Comparison of ENCODE assay signal across 9 cellular contexts in the genomic region with DNA sequence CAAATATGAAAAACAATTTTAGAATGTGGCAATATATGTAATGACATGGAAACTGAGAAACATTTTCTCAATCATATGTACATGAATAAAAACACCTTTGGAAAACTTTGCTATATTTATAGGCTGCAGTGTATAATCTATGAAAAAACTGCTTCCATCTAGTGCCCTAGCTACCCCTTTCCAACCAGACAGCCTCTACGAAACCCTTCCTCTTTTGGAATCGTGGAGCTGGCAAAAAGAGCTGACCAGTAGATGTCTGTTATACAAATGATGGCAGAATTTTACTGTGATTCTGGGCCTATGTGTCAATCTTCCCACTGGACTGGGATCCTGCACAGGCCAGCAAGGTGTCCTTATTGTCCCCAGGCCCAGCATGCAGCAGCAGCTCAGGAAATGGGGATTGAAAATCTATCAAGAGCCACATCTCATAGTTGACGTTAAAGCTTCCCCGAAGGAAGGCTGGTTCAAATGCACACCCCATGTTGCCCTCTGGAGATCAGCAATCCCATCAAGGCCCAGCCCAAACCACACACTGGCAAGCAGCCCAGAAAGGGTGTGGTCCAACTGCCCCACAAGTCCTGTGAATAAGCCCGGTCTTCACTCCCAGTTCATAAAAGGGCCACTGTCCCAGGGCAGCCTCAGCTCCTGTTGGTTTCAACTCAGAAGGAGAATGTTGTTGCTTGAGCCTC. TPM values are rescaled to one million over a fixed set of nuclear protein-coding genes. Genes with fewer than 3 reads are reported as not detected.
DNase-seq lines count a peak whose midpoint lies in the region; ATAC-seq and TF ChIP-seq lines count a peak whose summit lies in the region.
"Had no signal": no experiment of that assay in that cellular context is flagged by ENCODE, and none has a peak within 500 bp of the region (broad histone marks: within the 10 kb centered on the region; RNA-seq: fewer than 3 reads in every experiment).

No MANE protein-coding gene starts in this region.

- TF ChIP-seq CTCF in coronary artery (IDR thresholded peaks at IDR 0.05) (no peak), vagina (IDR thresholded peaks at IDR 0.05) (no peak)

- H3K27ac Mint-ChIP-seq in T-helper 2 cell treated with Interferon-gamma antibody and Interleukin-4, amounts not matched to agents 5 μg/mL and 100 μg/mL, for 36 hours: no peak overlapping the region

- H3K36me3 Mint-ChIP-seq in T-helper 2 cell treated with Interferon-gamma antibody and Interleukin-4, amounts not matched to agents 5 μg/mL and 100 μg/mL, for 36 hours (ENCODE audit: low read depth): no peaks in the 10 kb centered on the region
- H3K36me3 Mint-ChIP-seq: naive B cell had no signal

- no peaks in the 10 kb centered on the region for H3K36me3 ChIP-seq in vagina

- H3K4me3 ChIP-seq in coronary artery (peak overlapping the region; percentile 38), vagina (no peak overlapping the region)

- ATAC-seq in HG02852 (IDR thresholded peaks at IDR 0.05; ENCODE audit: unreplicated experiment): no peak

- H3K27me3 Mint-ChIP-seq in T-helper 2 cell treated with Interferon-gamma antibody and Interleukin-4, amounts not matched to agents 5 μg/mL and 100 μg/mL, for 36 hours (ENCODE audit: low read depth): peaks cover 9% of the 10 kb centered on the region

- peak; percentile 96 for DNase-seq in EH (ENCODE audit: low read depth)
- peak; percentile 95 for DNase-seq in NCI-H460 (ENCODE audit: extremely low read depth, low read depth)
- DNase-seq in coronary artery (ENCODE audit: low spot score): peak; percentile 82
- DNase-seq in medulla oblongata (ENCODE audit: extremely low spot score): peak; percentile 94
- DNase-seq in vagina (ENCODE audit: extremely low spot score in 2 of 2): no peak
- no peak for DNase-seq in T-helper 2 cell treated with Interferon-gamma antibody and Interleukin-4, amounts not matched to agents 5 μg/mL and 100 μg/mL, for 36 hours (ENCODE audit: low spot score)
- DNase-seq in stimulated activated CD4-positive, alpha-beta T cell treated with anti-CD3 and anti-CD28 coated beads, Interleukin-4, amount 100 ng/mL, for 4 hours: no peak
- DNase-seq: naive B cell had no signal

- peaks cover 5% of the 10 kb centered on the region for H3K4me1 Mint-ChIP-seq in T-helper 2 cell treated with Interferon-gamma antibody and Interleukin-4, amounts not matched to agents 5 μg/mL and 100 μg/mL, for 36 hours (ENCODE audit: low read depth)
- H3K4me1 Mint-ChIP-seq: naive B cell had no signal

- no peaks in the 10 kb centered on the region for H3K9me3 ChIP-seq in vagina

- no peak overlapping the region for H3K4me3 Mint-ChIP-seq in T-helper 2 cell treated with Interferon-gamma antibody and Interleukin-4, amounts not matched to agents 5 μg/mL and 100 μg/mL, for 36 hours
- H3K4me3 Mint-ChIP-seq: naive B cell had no signal

- peak overlapping the region; percentile 57 to 72 for H3K27ac ChIP-seq in coronary artery
- peak overlapping the region; percentile 57 for H3K27ac ChIP-seq in vagina

- intact Hi-C loops in vagina (cut with DNase I): no loop called here

- H3K9me3 Mint-ChIP-seq in T-helper 2 cell treated with Interferon-gamma antibody and Interleukin-4, amounts not matched to agents 5 μg/mL and 100 μg/mL, for 36 hours: no peaks in the 10 kb centered on the region
- H3K9me3 Mint-ChIP-seq: naive B cell had no signal

- peaks cover 19% of the 10 kb centered on the region for H3K4me1 ChIP-seq in vagina

- TF ChIP-seq POLR2A in vagina (IDR thresholded peaks at IDR 0.05): no peak

- no peaks in the 10 kb centered on the region for H3K27me3 ChIP-seq in vagina

RNA-seq across cellular contexts. Expression of a gene that starts 8.9 kb away (rescaled TPM):
- total RNA-seq in NCI-H460 (2014; rRNA removed; shearing (Covaris generic)): 77.8 and 90.5 TPM in 2 replicates
- polyA plus RNA-seq in NCI-H460 (2014; cell fraction: nucleus; rRNA removed): 33.1 and 58.7 TPM in 2 replicates
- total RNA-seq in vagina: 19.4 TPM

Comparison
In these comparisons a context has a peak if more than half of its experiments do, and no peak if none do; other contexts are left out.
1. DNase-seq: peak in EH (single experiment), NCI-H460 (single experiment), coronary artery (single experiment) and medulla oblongata (single experiment); none in vagina (0 of 2), T-helper 2 cell treated with Interferon-gamma antibody and Interleukin-4, amounts not matched to agents 5 μg/mL and 100 μg/mL, for 36 hours (single experiment) and stimulated activated CD4-positive, alpha-beta T cell treated with anti-CD3 and anti-CD28 coated beads, Interleukin-4, amount 100 ng/mL, for 4 hours (0 of 2).